ENCODE assay signal across 10 cellular contexts in genomic region chr15:45298964-45299378, GRCh38. TPM values are rescaled to one million over a fixed set of nuclear protein-coding genes. Genes with fewer than 3 reads are reported as not detected.
"Had no signal": no experiment of that assay in that cellular context is flagged by ENCODE, and none has a peak within 500 bp of the region (broad histone marks: within the 10 kb centered on the region; RNA-seq: fewer than 3 reads in every experiment).

No MANE protein-coding gene starts in this region.

RNA-seq across cellular contexts. Expression of gene SLC28A2, which starts 46.9 kb away (rescaled TPM):
- total RNA-seq: subcutaneous adipose tissue, suprapubic skin, temporal lobe, thoracic aorta, thyroid gland, tibial nerve, ureter, urinary bladder, uterus, vagina had no signal
- polyA plus RNA-seq: urinary bladder had no signal
